In genomic region chr4:172838108-172838507, GRCh38 we compare ENCODE assay signal across 29 cellular contexts.
"Had no signal": no experiment of that assay in that cellular context is flagged by ENCODE, and none has a peak within 500 bp of the region (broad histone marks: within the 10 kb centered on the region; RNA-seq: fewer than 3 reads in every experiment).

No MANE protein-coding gene starts in this region.

- H3K4me3 ChIP-seq: coronary artery, heart left ventricle, lower lobe of right lung, mucosa of descending colon, ovary, psoas muscle, sigmoid colon, thoracic aorta, tibial nerve, upper lobe of right lung, uterus had no signal

- H3K4me3 Mint-ChIP-seq: immature natural killer cell; mesothelial cell of epicardium; naive B cell; natural killer cell treated with Interleukin-12 subunit alpha and Interleukin-12 subunit beta and Interleukin-15 and Interleukin-18, amount 100 ng/mL, for 72 hours; stimulated activated memory B cell treated with anti-CD40 and anti-IgM and Interleukin-4, amounts not matched to agents 10 μg/mL and 1 μg/mL and 100 μg/mL, for 72 hours; stimulated activated naive CD8-positive, alpha-beta T cell treated with anti-CD3 and anti-CD28 coated beads, Interleukin-15, Interleukin-2, amounts not matched to agents 100 ng/mL and 50 ng/mL, for 24 hours had no signal

- H3K4me1 Mint-ChIP-seq: immature natural killer cell; naive B cell; stimulated activated memory B cell treated with anti-CD40 and anti-IgM and Interleukin-4, amounts not matched to agents 10 μg/mL and 1 μg/mL and 100 μg/mL, for 72 hours had no signal

- H3K9me3 Mint-ChIP-seq: immature natural killer cell; mesothelial cell of epicardium; naive B cell; natural killer cell treated with Interleukin-12 subunit alpha and Interleukin-12 subunit beta and Interleukin-15 and Interleukin-18, amount 100 ng/mL, for 72 hours; stimulated activated memory B cell treated with anti-CD40 and anti-IgM and Interleukin-4, amounts not matched to agents 10 μg/mL and 1 μg/mL and 100 μg/mL, for 72 hours; stimulated activated naive CD8-positive, alpha-beta T cell treated with anti-CD3 and anti-CD28 coated beads, Interleukin-15, Interleukin-2, amounts not matched to agents 100 ng/mL and 50 ng/mL, for 24 hours had no signal

- H3K27me3 ChIP-seq: ovary, sigmoid colon, tibial nerve, upper lobe of right lung, uterus had no signal

- H3K4me1 ChIP-seq: heart left ventricle, lower lobe of right lung, psoas muscle, tibial nerve, upper lobe of right lung, uterus had no signal

- DNase-seq: dermis blood vessel endothelial cell; effector memory CD4-positive, alpha-beta T cell; heart left ventricle; hippocampal formation; immature natural killer cell; left ventricle myocardium superior; lower lobe of right lung; mesenchymal stem cell; mucosa of descending colon; naive B cell; occipital lobe; ovary; psoas muscle; right cardiac atrium; sigmoid colon; stimulated activated CD4-positive, alpha-beta T cell treated with anti-CD3 and anti-CD28 coated beads, Interleukin-2, amount 100 ng/mL, for 24 hours; stimulated activated CD4-positive, alpha-beta T cell treated with anti-CD3 and anti-CD28 coated beads, Interleukin-4, amount 100 ng/mL, for 4 hours; upper lobe of right lung; uterus had no signal

- H3K27ac ChIP-seq: coronary artery, heart left ventricle, lower lobe of right lung, ovary, psoas muscle, sigmoid colon, thoracic aorta, tibial nerve, upper lobe of right lung, uterus had no signal

- H3K27me3 Mint-ChIP-seq: natural killer cell treated with Interleukin-12 subunit alpha and Interleukin-12 subunit beta and Interleukin-15 and Interleukin-18, amount 100 ng/mL, for 72 hours; stimulated activated memory B cell treated with anti-CD40 and anti-IgM and Interleukin-4, amounts not matched to agents 10 μg/mL and 1 μg/mL and 100 μg/mL, for 72 hours; stimulated activated naive CD8-positive, alpha-beta T cell treated with anti-CD3 and anti-CD28 coated beads, Interleukin-15, Interleukin-2, amounts not matched to agents 100 ng/mL and 50 ng/mL, for 24 hours had no signal

- H3K36me3 ChIP-seq: heart left ventricle, lower lobe of right lung, ovary, sigmoid colon, thoracic aorta, tibial nerve, upper lobe of right lung, uterus had no signal

- H3K27ac Mint-ChIP-seq: immature natural killer cell; mesothelial cell of epicardium; naive B cell; natural killer cell treated with Interleukin-12 subunit alpha and Interleukin-12 subunit beta and Interleukin-15 and Interleukin-18, amount 100 ng/mL, for 72 hours; stimulated activated memory B cell treated with anti-CD40 and anti-IgM and Interleukin-4, amounts not matched to agents 10 μg/mL and 1 μg/mL and 100 μg/mL, for 72 hours; stimulated activated naive CD8-positive, alpha-beta T cell treated with anti-CD3 and anti-CD28 coated beads, Interleukin-15, Interleukin-2, amounts not matched to agents 100 ng/mL and 50 ng/mL, for 24 hours had no signal

- H3K9me3 ChIP-seq: heart left ventricle, lower lobe of right lung, mucosa of descending colon, ovary, psoas muscle, sigmoid colon, thoracic aorta, tibial nerve, upper lobe of right lung, uterus had no signal

- H3K36me3 Mint-ChIP-seq: immature natural killer cell; mesothelial cell of epicardium; naive B cell; natural killer cell treated with Interleukin-12 subunit alpha and Interleukin-12 subunit beta and Interleukin-15 and Interleukin-18, amount 100 ng/mL, for 72 hours; stimulated activated memory B cell treated with anti-CD40 and anti-IgM and Interleukin-4, amounts not matched to agents 10 μg/mL and 1 μg/mL and 100 μg/mL, for 72 hours had no signal

- FAIRE-seq: endothelial cell of umbilical vein, frontal cortex, keratinocyte had no signal
